Comparison of ENCODE assay signal across 16 cellular contexts in genomic region chr7:25515876-25516275, GRCh38.
A peak's percentile ranks its signal among the peaks of the same experiment; 100 is the strongest.
DNase-seq lines count a peak whose midpoint lies in the region; ATAC-seq and TF ChIP-seq lines count a peak whose summit lies in the region.
"Had no signal": no experiment of that assay in that cellular context is flagged by ENCODE, and none has a peak within 500 bp of the region (broad histone marks: within the 10 kb centered on the region; RNA-seq: fewer than 3 reads in every experiment).

No MANE protein-coding gene starts in this region.

- POLR2A ChIA-PET in HEK293T (lab: Yijun Ruan, JAX): no interaction called here
- POLR2A ChIA-PET in Caco-2 (lab: Charles Lee): no interaction called here

- CTCF ChIA-PET in HEK293T (lab: Yijun Ruan, JAX): no interaction called here
- CTCF ChIA-PET in Caco-2 (lab: Charles Lee): no interaction called here

- peak in 1 of 2 donors; percentile 23 for DNase-seq in activated T-cell treated with anti-CD3 and anti-CD28 coated beads, Interleukin-2, amount 50 U/mL, for 72 hours
- DNase-seq in activated T-cell treated with anti-CD3 and anti-CD28 coated beads for 4 hours: no peak
- peak; percentile 25 for DNase-seq in HEK293T (ENCODE audit: extremely low spot score)
- peak; percentile 8 for DNase-seq in astrocyte of the hippocampus (ENCODE audit: low read depth, low spot score)
- no peak for DNase-seq in left lung
- DNase-seq in Caco-2: no peak
- DNase-seq in posterior cingulate gyrus: no peak
- DNase-seq: ACHN; CD4-positive, alpha-beta T cell; Karpas-422; NCI-H1417; NCI-H1930; NCI-H510A; NCI-H82; SIG-M5 had no signal

- H3K9me3 Mint-ChIP-seq in activated T-cell treated with anti-CD3 and anti-CD28 coated beads, Interleukin-2, amount 50 U/mL, for 72 hours: no peaks in the 10 kb centered on the region
- H3K9me3 Mint-ChIP-seq in Caco-2 (ENCODE audit: unreplicated experiment): no peaks in the 10 kb centered on the region
- H3K9me3 Mint-ChIP-seq: CD4-positive, alpha-beta T cell had no signal

- no peak overlapping the region for H3K27ac ChIP-seq in left lung

- TF ChIP-seq CTCF in left lung (IDR thresholded peaks at IDR 0.05) (no peak), Caco-2 (IDR thresholded peaks at IDR 0.05; ENCODE audit: insufficient read depth in 1 of 2, low read depth in 1 of 2, low read length in 1 of 2, severe bottlenecking in 1 of 2, unreplicated experiment in 1 of 2) (no peak)

- no peak overlapping the region for H3K4me3 Mint-ChIP-seq in activated T-cell treated with anti-CD3 and anti-CD28 coated beads, Interleukin-2, amount 50 U/mL, for 72 hours
- no peak overlapping the region for H3K4me3 Mint-ChIP-seq in Caco-2 (ENCODE audit: unreplicated experiment)
- H3K4me3 Mint-ChIP-seq: CD4-positive, alpha-beta T cell had no signal

- H3K9me3 ChIP-seq in left lung (no peaks in the 10 kb centered on the region), Caco-2 (no peaks in the 10 kb centered on the region)

- H3K27me3 Mint-ChIP-seq in activated T-cell treated with anti-CD3 and anti-CD28 coated beads, Interleukin-2, amount 50 U/mL, for 72 hours (ENCODE audit: low read depth): no peaks in the 10 kb centered on the region
- peaks cover 10% of the 10 kb centered on the region for H3K27me3 Mint-ChIP-seq in Caco-2 (ENCODE audit: insufficient read depth, unreplicated experiment)
- H3K27me3 Mint-ChIP-seq: CD4-positive, alpha-beta T cell had no signal

- peak; percentile 58 to 79 for ATAC-seq in activated T-cell treated with anti-CD3 and anti-CD28 coated beads, Interleukin-2, amount 50 U/mL, for 72 hours (replicated peaks in 1 of 2)
- peak; percentile 87 for ATAC-seq in left lung
- ATAC-seq: Panc1 had no signal

- H3K36me3 ChIP-seq in left lung (no peaks in the 10 kb centered on the region), Caco-2 (ENCODE audit: control insufficient read depth, insufficient read depth, low read length) (no peaks in the 10 kb centered on the region)

- H3K36me3 Mint-ChIP-seq in activated T-cell treated with anti-CD3 and anti-CD28 coated beads, Interleukin-2, amount 50 U/mL, for 72 hours (ENCODE audit: insufficient read depth in 2 of 2): no peaks in the 10 kb centered on the region
- no peaks in the 10 kb centered on the region for H3K36me3 Mint-ChIP-seq in Caco-2 (ENCODE audit: insufficient read depth, unreplicated experiment)

- H3K4me3 ChIP-seq in left lung: no peak overlapping the region
- no peak overlapping the region for H3K4me3 ChIP-seq in Caco-2 (ENCODE audit: low read depth, low read length)

- BruUV-seq in Caco-2 (replicated peaks; lab: Mats Ljungman, UMichigan): no TSS peak

- no peaks in the 10 kb centered on the region for H3K4me1 ChIP-seq in left lung
- no peaks in the 10 kb centered on the region for H3K4me1 ChIP-seq in Caco-2

- H3K4me1 Mint-ChIP-seq in activated T-cell treated with anti-CD3 and anti-CD28 coated beads, Interleukin-2, amount 50 U/mL, for 72 hours (ENCODE audit: low read depth): peaks cover 25% of the 10 kb centered on the region
- no peaks in the 10 kb centered on the region for H3K4me1 Mint-ChIP-seq in Caco-2 (ENCODE audit: low read depth, unreplicated experiment)

- H3K27me3 ChIP-seq in left lung (no peaks in the 10 kb centered on the region), Caco-2 (replicated peaks; ENCODE audit: control insufficient read depth, insufficient read depth, low read length) (no peaks in the 10 kb centered on the region)

- intact Hi-C loops in left lung (cut with DNase I): no loop called here
- intact Hi-C loops in Caco-2 (cut with micrococcal nuclease; ENCODE audit: unreplicated experiment): no loop called here
- intact Hi-C loops in posterior cingulate gyrus (cut with DNase I): no loop called here

- no peak overlapping the region for H3K27ac Mint-ChIP-seq in activated T-cell treated with anti-CD3 and anti-CD28 coated beads, Interleukin-2, amount 50 U/mL, for 72 hours
- H3K27ac Mint-ChIP-seq in Caco-2 (ENCODE audit: unreplicated experiment): no peak overlapping the region
- H3K27ac Mint-ChIP-seq: CD4-positive, alpha-beta T cell had no signal

TF ChIP-seq in HEK293T, 16 proteins besides CTCF, POLR2A, EP300 and RAD21:
- TF ChIP-seq CTBP1 (IDR thresholded peaks at IDR 0.05; ENCODE audit: borderline replicate concordance) (no peak), FOXM1 (IDR thresholded peaks at IDR 0.05; ENCODE audit: borderline replicate concordance) (no peak), SUZ12 (IDR thresholded peaks at IDR 0.05) (no peak), FOXK2 (IDR thresholded peaks at IDR 0.05) (no peak), PKNOX1 (IDR thresholded peaks at IDR 0.05) (no peak), L3MBTL2 (conservative IDR thresholded peaks at IDR 0.05) (no peak), ELF4 (IDR thresholded peaks at IDR 0.05) (no peak), HDGF (IDR thresholded peaks at IDR 0.05; ENCODE audit: borderline replicate concordance) (no peak), FOXA1 (IDR thresholded peaks at IDR 0.05) (no peak), NFRKB (IDR thresholded peaks at IDR 0.05) (no peak), BHLHE40 (IDR thresholded peaks at IDR 0.05; ENCODE audit: borderline replicate concordance) (no peak)

Comparison
In these comparisons a context has a peak if more than half of its experiments do, and no peak if none do; other contexts are left out.
1. DNase-seq: peak in HEK293T (single experiment) and astrocyte of the hippocampus (single experiment); none in activated T-cell treated with anti-CD3 and anti-CD28 coated beads for 4 hours (single experiment), left lung (0 of 2), Caco-2 (0 of 2) and posterior cingulate gyrus (0 of 10).